In genomic region chr5:73280821-73281746, GRCh38 we compare ENCODE assay signal across 8 cellular contexts.
DNase-seq lines count a peak whose midpoint lies in the region; ATAC-seq and TF ChIP-seq lines count a peak whose summit lies in the region.

No MANE protein-coding gene starts in this region.

- no peaks in the 10 kb centered on the region for H3K9me3 Mint-ChIP-seq in stimulated activated naive B cell treated with anti-CD40 and anti-IgM and Interleukin-4, amounts not matched to agents 10 μg/mL and 1 μg/mL and 100 μg/mL, for 72 hours
- H3K9me3 Mint-ChIP-seq in activated CD8-positive, alpha-beta T cell treated with anti-CD3 and anti-CD28 coated beads for 36 hours = no peaks in the 10 kb centered on the region

- H3K9me3 ChIP-seq in mucosa of stomach (ENCODE audit: control insufficient read depth, low read length) = no peaks in the 10 kb centered on the region

- H3K4me3 Mint-ChIP-seq in stimulated activated naive B cell treated with anti-CD40 and anti-IgM and Interleukin-4, amounts not matched to agents 10 μg/mL and 1 μg/mL and 100 μg/mL, for 72 hours = no peak overlapping the region
- H3K4me3 Mint-ChIP-seq in activated CD8-positive, alpha-beta T cell treated with anti-CD3 and anti-CD28 coated beads for 36 hours = no peak overlapping the region

- H3K9ac ChIP-seq in mucosa of stomach (ENCODE audit: low read length) = peak overlapping the region; percentile 4

- intact Hi-C loops in activated CD8-positive, alpha-beta T cell treated with anti-CD3 and anti-CD28 coated beads for 36 hours (cut with micrococcal nuclease) = no loop called here

- H3K36me3 Mint-ChIP-seq in stimulated activated naive B cell treated with anti-CD40 and anti-IgM and Interleukin-4, amounts not matched to agents 10 μg/mL and 1 μg/mL and 100 μg/mL, for 72 hours = no peaks in the 10 kb centered on the region
- no peaks in the 10 kb centered on the region for H3K36me3 Mint-ChIP-seq in activated CD8-positive, alpha-beta T cell treated with anti-CD3 and anti-CD28 coated beads for 36 hours (ENCODE audit: low read depth)

- TF ChIP-seq CTCF in activated CD8-positive, alpha-beta T cell treated with anti-CD3 and anti-CD28 coated beads for 36 hours (IDR thresholded peaks at IDR 0.05) = no peak

- H3K36me3 ChIP-seq in mucosa of stomach (ENCODE audit: control insufficient read depth, insufficient read depth, low read length) = no peaks in the 10 kb centered on the region

- no peaks in the 10 kb centered on the region for H3K4me1 Mint-ChIP-seq in stimulated activated naive B cell treated with anti-CD40 and anti-IgM and Interleukin-4, amounts not matched to agents 10 μg/mL and 1 μg/mL and 100 μg/mL, for 72 hours
- no peaks in the 10 kb centered on the region for H3K4me1 Mint-ChIP-seq in activated CD8-positive, alpha-beta T cell treated with anti-CD3 and anti-CD28 coated beads for 36 hours (ENCODE audit: low read depth)

- POLR2A ChIA-PET in activated CD8-positive, alpha-beta T cell treated with anti-CD3 and anti-CD28 coated beads for 36 hours (lab: Charles Lee) = no interaction called here

- H3K27me3 Mint-ChIP-seq in stimulated activated naive B cell treated with anti-CD40 and anti-IgM and Interleukin-4, amounts not matched to agents 10 μg/mL and 1 μg/mL and 100 μg/mL, for 72 hours = peaks cover 42 to 59% of the 10 kb centered on the region in 2 donors
- peaks cover 42% of the 10 kb centered on the region for H3K27me3 Mint-ChIP-seq in activated CD8-positive, alpha-beta T cell treated with anti-CD3 and anti-CD28 coated beads for 36 hours

- no peak overlapping the region for H3K4me3 ChIP-seq in mucosa of stomach (ENCODE audit: low read length)

- peaks cover 11% of the 10 kb centered on the region for H3K27me3 ChIP-seq in mucosa of stomach (ENCODE audit: control insufficient read depth, insufficient read depth, low read length)

- peaks cover 25% of the 10 kb centered on the region for H3K4me1 ChIP-seq in mucosa of stomach (ENCODE audit: control insufficient read depth, insufficient read depth, low read length)

- no peak for ATAC-seq in stimulated activated naive B cell treated with anti-CD40 and anti-IgM and Interleukin-4, amounts not matched to agents 10 μg/mL and 1 μg/mL and 100 μg/mL, for 72 hours (replicated peaks)
- ATAC-seq in activated CD8-positive, alpha-beta T cell treated with anti-CD3 and anti-CD28 coated beads for 36 hours = no peak

- DNase-seq in DMS153 treated with DMSO at 0.1 percent for 48 hours (lab: John Stamatoyannopoulos, UW; ENCODE audit: unreplicated experiment) (peak; percentile 67), NCI-H2029 (lab: John Stamatoyannopoulos, UW) (peak; percentile 89), astrocyte of the hippocampus (ENCODE audit: low read depth, low spot score) (peak; percentile 90), inferior parietal cortex (ENCODE audit: extremely low spot score) (no peak)
- no peak for DNase-seq in stimulated activated naive B cell treated with anti-CD40 and anti-IgM and Interleukin-4, amounts not matched to agents 10 μg/mL and 1 μg/mL and 100 μg/mL, for 72 hours
- no peak for DNase-seq in activated CD8-positive, alpha-beta T cell treated with anti-CD3 and anti-CD28 coated beads for 36 hours
- DNase-seq in stimulated activated naive CD4-positive, alpha-beta T cell (lab: John Stamatoyannopoulos, UW) = no peak

- CTCF ChIA-PET in activated CD8-positive, alpha-beta T cell treated with anti-CD3 and anti-CD28 coated beads for 36 hours (lab: Charles Lee) = no interaction called here

- no peak overlapping the region for H3K27ac Mint-ChIP-seq in stimulated activated naive B cell treated with anti-CD40 and anti-IgM and Interleukin-4, amounts not matched to agents 10 μg/mL and 1 μg/mL and 100 μg/mL, for 72 hours
- H3K27ac Mint-ChIP-seq in activated CD8-positive, alpha-beta T cell treated with anti-CD3 and anti-CD28 coated beads for 36 hours = no peak overlapping the region

Comparison
In these comparisons a context has a peak if more than half of its experiments do, and no peak if none do; other contexts are left out.
1. DNase-seq: peak in DMS153 treated with DMSO at 0.1 percent for 48 hours (single experiment), NCI-H2029 (single experiment) and astrocyte of the hippocampus (single experiment); none in stimulated activated naive B cell treated with anti-CD40 and anti-IgM and Interleukin-4, amounts not matched to agents 10 μg/mL and 1 μg/mL and 100 μg/mL, for 72 hours (single experiment), activated CD8-positive, alpha-beta T cell treated with anti-CD3 and anti-CD28 coated beads for 36 hours (single experiment), stimulated activated naive CD4-positive, alpha-beta T cell (0 of 6) and inferior parietal cortex (single experiment).